1 cellular context compared by ENCODE assay signal in genomic region chr17:45225964-45226530, GRCh38.
TF ChIP-seq lines count a peak whose summit lies in the region.

No MANE protein-coding gene starts in this region.

TF ChIP-seq in K562, 482 proteins besides CTCF, POLR2A, EP300 and RAD21 (continued from another document and continues in another):
- TF ChIP-seq SFPQ (IDR thresholded peaks at IDR 0.05; ENCODE audit: low read depth, low read length) = no peak
- peak; percentile 85 for TF ChIP-seq LEF1 (IDR thresholded peaks at IDR 0.05)
- no peak for TF ChIP-seq GATA2 (CRISPR knock-in tag; IDR thresholded peaks at IDR 0.05)
- TF ChIP-seq ZNF639 (CRISPR knock-in tag; conservative IDR thresholded peaks at IDR 0.05 in 1 of 2, IDR thresholded peaks at IDR 0.05 in 1 of 2) = 0 out of 4 replicates have a peak, but pooled peaks of 1 of the 2 experiments have one; percentile 42
- no peak for TF ChIP-seq SMARCA5 (IDR thresholded peaks at IDR 0.05)
- no peak for TF ChIP-seq WHSC1 (IDR thresholded peaks at IDR 0.05; ENCODE audit: low read length)
- TF ChIP-seq CHD4 (IDR thresholded peaks at IDR 0.05; ENCODE audit: insufficient read depth, insufficient replicate concordance, low read depth, low read length, poor library complexity, severe bottlenecking) = no peak
- TF ChIP-seq KLF10 (CRISPR knock-in tag; IDR thresholded peaks at IDR 0.05) = no peak
- no peak for TF ChIP-seq MCM3 (IDR thresholded peaks at IDR 0.05)
- no peak for TF ChIP-seq TSHZ1 (CRISPR knock-in tag; IDR thresholded peaks at IDR 0.05)
- no peak for TF ChIP-seq RUNX1 (IDR thresholded peaks at IDR 0.05; ENCODE audit: low read depth)
- TF ChIP-seq ARID2 (IDR thresholded peaks at IDR 0.05) = no peak
- TF ChIP-seq ZBTB1 (CRISPR knock-in tag; IDR thresholded peaks at IDR 0.05; ENCODE audit: borderline replicate concordance, low read depth) = peak; percentile 49; the same call in 1 of the 2 replicates
- TF ChIP-seq E2F3 (CRISPR knock-in tag; IDR thresholded peaks at IDR 0.05) = no peak
- TF ChIP-seq COPS2 (conservative IDR thresholded peaks at IDR 0.05) = no peak
- TF ChIP-seq RB1 (IDR thresholded peaks at IDR 0.05; ENCODE audit: low read depth) = no peak
- no peak for TF ChIP-seq ZSCAN29 (IDR thresholded peaks at IDR 0.05)
- TF ChIP-seq KAT8 (IDR thresholded peaks at IDR 0.05; ENCODE audit: low read depth) = no peak
- no peak for TF ChIP-seq FOXJ3 (CRISPR knock-in tag; IDR thresholded peaks at IDR 0.05)
- TF ChIP-seq SAFB2 (IDR thresholded peaks at IDR 0.05; ENCODE audit: borderline replicate concordance, low read depth, low read length, severe bottlenecking) = no peak
- TF ChIP-seq TCF3 (CRISPR knock-in tag; IDR thresholded peaks at IDR 0.05) = no peak
- no peak for TF ChIP-seq POU5F1 (IDR thresholded peaks at IDR 0.05; ENCODE audit: borderline replicate concordance, low read depth, low read length, partially characterized antibody)
- no peak for TF ChIP-seq STAG1 (CRISPR knock-in tag; IDR thresholded peaks at IDR 0.05; ENCODE audit: borderline replicate concordance)
- TF ChIP-seq FOXM1 (IDR thresholded peaks at IDR 0.05; ENCODE audit: low read depth) = no peak
- no peak for TF ChIP-seq FOXM1 (CRISPR knock-in tag; IDR thresholded peaks at IDR 0.05; ENCODE audit: low read depth)
- TF ChIP-seq ETS1 (conservative IDR thresholded peaks at IDR 0.05; ENCODE audit: control insufficient read depth, low read depth, low read length) = no peak; the same call in 1 of the 2 replicates
- no peak for TF ChIP-seq ZNF3 (CRISPR knock-in tag; IDR thresholded peaks at IDR 0.05)
- no peak for TF ChIP-seq SETDB1 (IDR thresholded peaks at IDR 0.05; ENCODE audit: low read length)
- TF ChIP-seq KLF1 (tag; IDR thresholded peaks at IDR 0.05) = peak; percentile 47; the same call in 1 of the 2 replicates
- TF ChIP-seq ZNF764 (CRISPR knock-in tag; IDR thresholded peaks at IDR 0.05; ENCODE audit: low read depth) = no peak
- TF ChIP-seq NRF1 (conservative IDR thresholded peaks at IDR 0.05 in 1 of 2, IDR thresholded peaks at IDR 0.05 in 1 of 2) = peak in 1 of 2 experiments; percentile 19; a peak in 1 of 4 replicates
- no peak for TF ChIP-seq CHD7 (IDR thresholded peaks at IDR 0.05; ENCODE audit: low read depth, low read length)
- no peak for TF ChIP-seq ZNF551 (CRISPR knock-in tag; IDR thresholded peaks at IDR 0.05)
- no peak for TF ChIP-seq ZBTB33 (CRISPR knock-in tag; IDR thresholded peaks at IDR 0.05)
- TF ChIP-seq JUNB (CRISPR knock-in tag; conservative IDR thresholded peaks at IDR 0.05) = no peak
- no peak for TF ChIP-seq IRF9 (tag; IDR thresholded peaks at IDR 0.05)
- TF ChIP-seq NUFIP1 (IDR thresholded peaks at IDR 0.05; ENCODE audit: partially characterized antibody) = no peak
- TF ChIP-seq RBFOX2 (IDR thresholded peaks at IDR 0.05; ENCODE audit: low read depth, low read length) = peak; percentile 85
